Comparison of ENCODE assay signal across 14 cellular contexts in genomic region chr2:85873679-85874078, GRCh38. TPM values are rescaled to one million over a fixed set of nuclear protein-coding genes. Genes with fewer than 3 reads are reported as not detected.
DNase-seq lines count a peak whose midpoint lies in the region; ATAC-seq, FAIRE-seq and TF ChIP-seq lines count a peak whose summit lies in the region.
"Had no signal": no experiment of that assay in that cellular context is flagged by ENCODE, and none has a peak within 500 bp of the region (broad histone marks: within the 10 kb centered on the region; RNA-seq: fewer than 3 reads in every experiment).

No MANE protein-coding gene starts in this region.

- no peaks in the 10 kb centered on the region for H3K4me1 ChIP-seq in HepG2 (ENCODE audit: insufficient read depth, low read length)
- no peaks in the 10 kb centered on the region for H3K4me1 ChIP-seq in right lobe of liver
- no peaks in the 10 kb centered on the region for H3K4me1 ChIP-seq in H1 (replicated peaks in 1 of 4; ENCODE audit: control insufficient read depth in 3 of 4, insufficient read depth in 4 of 4, low read length in 3 of 4)

- H3K27me3 Mint-ChIP-seq in type B pancreatic cell: no peaks in the 10 kb centered on the region

- no peak overlapping the region for H4K91ac ChIP-seq in H1 (replicated peaks; ENCODE audit: insufficient read length, low read length)

- peak; percentile 25; the same call in 1 of the 2 replicates for TF ChIP-seq CTCF in HepG2 (CRISPR knock-in tag; IDR thresholded peaks at IDR 0.05)
- no peak for TF ChIP-seq CTCF in right lobe of liver (IDR thresholded peaks at IDR 0.05)
- peak; percentile 31 to 53 (median 40); a peak in 3 of 4 replicates for TF ChIP-seq CTCF in H1 (IDR thresholded peaks at IDR 0.05; ENCODE audit: control extremely low read depth in 1 of 3, insufficient read depth in 1 of 3, low read depth in 1 of 3, low read length in 3 of 3)
- peak; percentile 52 for TF ChIP-seq CTCF in type B pancreatic cell (conservative IDR thresholded peaks at IDR 0.05)

- H3K23me2 ChIP-seq in H1 (ENCODE audit: low read depth, low read length): no peaks in the 10 kb centered on the region

- no peak overlapping the region for H2BK120ac ChIP-seq in H1 (replicated peaks; ENCODE audit: low read depth, low read length)

- no peak for DNase-seq in HepG2 (ENCODE audit: low spot score)
- DNase-seq in right lobe of liver: no peak
- DNase-seq in NAMALWA (ENCODE audit: low spot score): peak; percentile 26
- no peak for DNase-seq in H1 (ENCODE audit: low read depth in 1 of 2, low spot score in 2 of 2)
- DNase-seq in type B pancreatic cell (ENCODE audit: extremely low spot score, unreplicated experiment): no peak
- DNase-seq in DMS79 treated with DMSO at 0.1 percent for 48 hours (lab: John Stamatoyannopoulos, UW): no peak
- no peak for DNase-seq in middle frontal gyrus (ENCODE audit: extremely low spot score, low spot score)
- no peak for DNase-seq in HUDEP-2 (lab: John Stamatoyannopoulos, UW; ENCODE audit: unreplicated experiment in 76 of 76)
- DNase-seq: COR-L47, Kasumi-1, NCI-H774 had no signal

- no peak overlapping the region for H2BK12ac ChIP-seq in H1 (ENCODE audit: low read depth, low read length)

- no peak for TF ChIP-seq RAD21 in HepG2 (CRISPR knock-in tag; IDR thresholded peaks at IDR 0.05)
- peak in 1 of 2 experiments; percentile 6; a peak in 1 of 4 replicates for TF ChIP-seq RAD21 in H1 (IDR thresholded peaks at IDR 0.05 in 1 of 2, conservative IDR thresholded peaks at IDR 0.05 in 1 of 2; ENCODE audit: low read depth in 2 of 2, low read length in 2 of 2)

- no peaks in the 10 kb centered on the region; the same call in 1 of the 2 replicates for H3K79me1 ChIP-seq in H1 (ENCODE audit: low read depth, low read length)

- H3K36me3 Mint-ChIP-seq in type B pancreatic cell: peaks cover 3% of the 10 kb centered on the region

- no peak overlapping the region for H3K18ac ChIP-seq in H1 (ENCODE audit: extremely low read depth, low read length)

- H3K4me2 ChIP-seq in HepG2 (ENCODE audit: low read depth, low read length): no peak overlapping the region
- H3K4me2 ChIP-seq in H1 (ENCODE audit: insufficient read depth in 1 of 2, low read depth in 2 of 2, low read length in 2 of 2): no peak overlapping the region

- no peak overlapping the region for H3K4me3 ChIP-seq in HepG2 (replicated peaks in 1 of 3; ENCODE audit: insufficient read depth in 1 of 3, low read depth in 2 of 3, low read length in 3 of 3)
- no peak overlapping the region for H3K4me3 ChIP-seq in right lobe of liver
- H3K4me3 ChIP-seq in H1 (ENCODE audit: extremely low read depth in 1 of 4, insufficient read depth in 2 of 4, low read depth in 3 of 4, low read length in 4 of 4): no peak overlapping the region

- H2AK5ac ChIP-seq in H1 (ENCODE audit: low read depth, low read length): no peak overlapping the region

- no peak overlapping the region for H2AFZ ChIP-seq in HepG2 (ENCODE audit: low read length)
- H2AFZ ChIP-seq in H1 (ENCODE audit: low read length): no peak overlapping the region

- ATAC-seq in HepG2: peak; percentile 87
- no peak for ATAC-seq in right lobe of liver

- no peak for TF ChIP-seq POLR2A in HepG2 (IDR thresholded peaks at IDR 0.05; ENCODE audit: insufficient read depth in 1 of 2, low read depth in 2 of 2, low read length in 2 of 2)
- TF ChIP-seq POLR2A in right lobe of liver (IDR thresholded peaks at IDR 0.05): no peak
- no peak for TF ChIP-seq POLR2A in H1 (IDR thresholded peaks at IDR 0.05; ENCODE audit: control extremely low read depth in 1 of 2, low read depth in 2 of 2, low read length in 2 of 2)

- no peak overlapping the region for H4K8ac ChIP-seq in H1 (ENCODE audit: extremely low read depth, insufficient read depth, low read length)

- FAIRE-seq in HepG2 (lab: Jason Lieb, UNC) (no peak), H1 (lab: Jason Lieb, UNC) (no peak)
- FAIRE-seq: frontal cortex, urothelium cell line had no signal

- H4K5ac ChIP-seq in H1 (ENCODE audit: insufficient read length, low read depth, low read length): no peak overlapping the region

- no peak overlapping the region for H3K4ac ChIP-seq in H1 (replicated peaks; ENCODE audit: insufficient read length, low read depth, low read length)

- H3K79me2 ChIP-seq in HepG2 (ENCODE audit: insufficient read depth, low read length) (no peaks in the 10 kb centered on the region), H1 (ENCODE audit: control insufficient read depth in 1 of 2, insufficient read depth in 2 of 2, low read length in 2 of 2) (no peaks in the 10 kb centered on the region)

- H3K4me3 Mint-ChIP-seq in type B pancreatic cell: no peak overlapping the region
- H3K4me3 Mint-ChIP-seq: T-helper 1 cell treated with Interleukin-12 subunit alpha and Interleukin-12 subunit beta and Interleukin-4 antibody, amounts not matched to agents 30 μg/mL and 1 μg/mL, for 36 hours had no signal

- WGBS in HepG2 (ENCODE audit: low lambda C conversion rate): 39% methylated on average over 4 of the region's 4 CpGs
- WGBS in right lobe of liver (ENCODE audit: insufficient coverage, low coverage, low lambda C conversion rate, missing lambda C conversion rate): 82% methylated on average over 4 of the region's 4 CpGs
- WGBS in H1 (ENCODE audit: extremely low coverage in 1 of 2, insufficient coverage in 1 of 2, insufficient read length in 1 of 2, insufficient replicate concordance in 2 of 2, low coverage in 1 of 2, low lambda C conversion rate in 2 of 2, missing lambda C conversion rate in 1 of 2), 2 experiments: 89% methylated on average over 4 of the region's 4 CpGs; no CpG with 5 or more reads in 1 of the 2 experiments

- in situ Hi-C loops in HepG2 (cut with HindIII; ENCODE audit: extremely low pct_ligation_motif_present, low pct_unique_long_range_greater_than_20kb): no loop called here

- CTCF ChIA-PET in HepG2 (lab: Yijun Ruan, JAX; ENCODE audit: low intra/inter-chr PET ratio, low total read pairs): interaction anchor here (1.4 kb wide), 1 partner anchor 145 kb away, joined by 7 read pairs; no protein-coding TSS in a partner anchor
- CTCF ChIA-PET in H1 (lab: Charles Lee; ENCODE audit: partially characterized antibody): interaction anchor here (0.7 to 3.4 kb wide), 9 partner anchors 9 to 60 kb away, joined by 3 to 17 read pairs (median 4); no protein-coding TSS in a partner anchor

- H3K27me3 ChIP-seq in HepG2 (ENCODE audit: control insufficient read depth in 1 of 2, insufficient read depth in 2 of 2, low read length in 2 of 2) (peaks cover 0 to 11% of the 10 kb centered on the region in 2 experiments; a peak in 4 of 5 replicates), right lobe of liver (no peaks in the 10 kb centered on the region), H1 (replicated peaks in 1 of 4; ENCODE audit: control insufficient read depth in 3 of 4, extremely low read depth in 1 of 4, insufficient read depth in 3 of 4, low read length in 3 of 4) (no peaks in the 10 kb centered on the region)

- TF ChIP-seq EP300 in HepG2 (IDR thresholded peaks at IDR 0.05; ENCODE audit: low read depth in 2 of 2, low read length in 2 of 2) (no peak), HepG2 (CRISPR knock-in tag; IDR thresholded peaks at IDR 0.05; ENCODE audit: borderline replicate concordance) (no peak), H1 (IDR thresholded peaks at IDR 0.05; ENCODE audit: borderline replicate concordance in 1 of 2, low read depth in 2 of 2, low read length in 2 of 2) (no peak)

- H3K27ac Mint-ChIP-seq in type B pancreatic cell: no peak overlapping the region
- H3K27ac Mint-ChIP-seq: T-helper 1 cell treated with Interleukin-12 subunit alpha and Interleukin-12 subunit beta and Interleukin-4 antibody, amounts not matched to agents 30 μg/mL and 1 μg/mL, for 36 hours had no signal

- no peak overlapping the region; the same call in 1 of the 2 replicates for H2BK5ac ChIP-seq in H1 (ENCODE audit: low read depth, low read length)

- no peaks in the 10 kb centered on the region for H3K9me3 ChIP-seq in HepG2 (ENCODE audit: low read length)
- H3K9me3 ChIP-seq in right lobe of liver: no peaks in the 10 kb centered on the region
- no peaks in the 10 kb centered on the region for H3K9me3 ChIP-seq in H1 (ENCODE audit: insufficient read depth in 2 of 2, low read depth in 1 of 2, low read length in 1 of 2)

- H3K23ac ChIP-seq in H1 (ENCODE audit: insufficient read length): no peak overlapping the region

- no peaks in the 10 kb centered on the region for H3K9me3 Mint-ChIP-seq in type B pancreatic cell
- H3K9me3 Mint-ChIP-seq: T-helper 1 cell treated with Interleukin-12 subunit alpha and Interleukin-12 subunit beta and Interleukin-4 antibody, amounts not matched to agents 30 μg/mL and 1 μg/mL, for 36 hours had no signal

- no peak overlapping the region for H3K27ac ChIP-seq in HepG2 (ENCODE audit: extremely low read length, insufficient read depth, low read length)
- H3K27ac ChIP-seq in right lobe of liver: no peak overlapping the region
- no peak overlapping the region for H3K27ac ChIP-seq in H1 (ENCODE audit: low read depth, low read length)

- H4K20me1 ChIP-seq in HepG2 (ENCODE audit: insufficient read depth, low read length) (no peaks in the 10 kb centered on the region), H1 (replicated peaks in 1 of 2; ENCODE audit: control insufficient read depth in 1 of 2, insufficient read depth in 2 of 2, low read length in 2 of 2) (peaks cover 0 to 1% of the 10 kb centered on the region in 2 experiments)

- POLR2A ChIA-PET in HepG2 (lab: Yijun Ruan, JAX) (no interaction called here), H1 (lab: Charles Lee; ENCODE audit: partially characterized antibody) (no interaction called here)

- H3K4me1 Mint-ChIP-seq in type B pancreatic cell (ENCODE audit: unreplicated experiment): peaks cover 6% of the 10 kb centered on the region

- H3K56ac ChIP-seq in H1 (replicated peaks; ENCODE audit: insufficient read length, low read depth, low read length): no peak overlapping the region

- no peak overlapping the region for H2BK15ac ChIP-seq in H1 (ENCODE audit: low read length)

- no peak overlapping the region for H2BK20ac ChIP-seq in H1 (ENCODE audit: low read length)

- H3K36me3 ChIP-seq in HepG2 (replicated peaks in 1 of 2; ENCODE audit: control insufficient read depth in 1 of 2, insufficient read depth in 2 of 2, low read length in 2 of 2) (no peaks in the 10 kb centered on the region), right lobe of liver (no peaks in the 10 kb centered on the region), H1 (ENCODE audit: control insufficient read depth in 2 of 4, insufficient read depth in 4 of 4, low read length in 3 of 4) (no peaks in the 10 kb centered on the region)

- H3K9ac ChIP-seq in HepG2 (ENCODE audit: insufficient read depth, low read depth, low read length) (no peak overlapping the region), H1 (replicated peaks in 1 of 4; ENCODE audit: extremely low read depth in 1 of 4, low read depth in 3 of 4, low read length in 3 of 4) (peak overlapping the region in 1 of 4 experiments; percentile 38; a peak in 2 of 7 replicates)

- H3K14ac ChIP-seq in H1 (ENCODE audit: insufficient read length): no peak overlapping the region

- intact Hi-C loops in HepG2 (cut with micrococcal nuclease; ENCODE audit: unreplicated experiment): no loop called here
- intact Hi-C loops in right lobe of liver (cut with DNase I): no loop called here

- no TSS peak for BruUV-seq in HepG2 (replicated peaks; lab: Mats Ljungman, UMichigan)

RNA-seq across cellular contexts. Expression of gene ST3GAL5, which starts 15.1 kb away (rescaled TPM):
- total RNA-seq in HepG2 (2016; rRNA removed; fragmentation: Illumina TruSeq; extraction: Trizol): 1.3 TPM in 2 replicates
- total RNA-seq in HepG2 (2016; cell fraction: cytosol; rRNA removed; fragmentation: Illumina TruSeq; extraction: Trizol; ENCODE audit: low read depth): 1.4 and 2.7 TPM in 2 replicates
- 1.3 and 1.4 TPM in 2 replicates for total RNA-seq in HepG2 (2016; cell fraction: insoluble cytoplasmic fraction; rRNA removed; fragmentation: Illumina TruSeq; extraction: Trizol)
- 3.0 and 3.4 TPM in 2 replicates for total RNA-seq in HepG2 (2016; cell fraction: membrane; rRNA removed; fragmentation: Illumina TruSeq; extraction: Trizol)
- 1.9 and 2.0 TPM in 2 replicates for total RNA-seq in HepG2 (2016; cell fraction: nucleus; rRNA removed; fragmentation: Illumina TruSeq; extraction: Trizol)
- 2.0 and 2.1 TPM in 2 replicates for polyA plus RNA-seq in HepG2 (2011; rRNA removed)
- 0.91 and 1.9 TPM in 2 replicates for polyA plus RNA-seq in HepG2 (2011; cell fraction: cytosol; rRNA removed)
- polyA plus RNA-seq in HepG2 (2011; cell fraction: nucleus; rRNA removed): 1.2 and 1.9 TPM in 2 replicates
- 1.2 and 1.4 TPM in 2 replicates for polyA plus RNA-seq in HepG2 (2012)
- 2.0 and 2.2 TPM in 2 replicates for polyA plus RNA-seq in HepG2 (2016; cell fraction: cytosol; fragmentation: Illumina TruSeq; extraction: Trizol; ENCODE audit: low read depth)
- polyA plus RNA-seq in HepG2 (2016; cell fraction: insoluble cytoplasmic fraction; fragmentation: Illumina TruSeq; extraction: Trizol; ENCODE audit: low read depth): 1.2 and 1.5 TPM in 2 replicates
- polyA plus RNA-seq in HepG2 (2016; cell fraction: membrane; fragmentation: Illumina TruSeq; extraction: Trizol; ENCODE audit: low read depth): 1.9 and 2.8 TPM in 2 replicates
- polyA plus RNA-seq in HepG2 (2016; cell fraction: nucleus; fragmentation: Illumina TruSeq; extraction: Trizol; ENCODE audit: insufficient read depth, low read depth): 2.6 and 2.7 TPM in 2 replicates
- 1.2 and 2.0 TPM in 2 replicates for polyA minus RNA-seq in HepG2 (2011; rRNA and poly(A)+ RNA removed; ENCODE audit: low replicate concordance)
- 0.97 and 1.6 TPM in 2 replicates for polyA minus RNA-seq in HepG2 (2011; cell fraction: cytosol; rRNA and poly(A)+ RNA removed)
- 5.7 and 6.5 TPM in 2 replicates for polyA minus RNA-seq in HepG2 (2011; cell fraction: nucleus; rRNA and poly(A)+ RNA removed)
- 10 to 100 TPM in 4 of 6 experiments, 1 to 10 TPM in 2; 8.6 to 22.2 (median 10.9) TPM for total RNA-seq in right lobe of liver
- total RNA-seq in H1 (2021; fragmentation: NEBNext Ultra II Directional; extraction: Animal tissue kit (Norgen Biotek cat#: 25700)): 3.0 and 4.5 TPM in 2 replicates
- 1.6 and 1.9 TPM in 2 replicates for polyA plus RNA-seq in H1 (2011; rRNA removed)
- polyA plus RNA-seq in H1 (2011; cell fraction: cytosol; rRNA removed): 2.4 TPM
- 1.8 TPM for polyA plus RNA-seq in H1 (2011; cell fraction: nucleus; rRNA removed)
- 2.3 to 3.2 TPM (median 2.6 TPM) in 4 replicates for polyA plus RNA-seq in H1 (2012, experiment 1 of 2)
- polyA plus RNA-seq in H1 (2012, experiment 2 of 2): 1.3 TPM
- polyA plus RNA-seq in H1 (2013, experiment 1 of 2): 3.6 TPM
- polyA plus RNA-seq in H1 (2013, experiment 2 of 2): 3.3 TPM
- 4.4 and 6.3 TPM in 2 replicates for polyA minus RNA-seq in H1 (2011; rRNA and poly(A)+ RNA removed)
- polyA minus RNA-seq in H1 (2011; cell fraction: cytosol; rRNA and poly(A)+ RNA removed): 2.9 TPM
- 8.2 TPM for polyA minus RNA-seq in H1 (2011; cell fraction: nucleus; rRNA and poly(A)+ RNA removed)
- 12.9 and 16.7 TPM in 2 replicates for total RNA-seq in type B pancreatic cell (ENCODE audit: low replicate concordance)

Comparison
In these comparisons a context has a peak if more than half of its experiments do, and no peak if none do; other contexts are left out.
1. CTCF ChIP-seq: peak in HepG2 (single experiment), H1 (3 of 3) and type B pancreatic cell (single experiment); none in right lobe of liver (0 of 4).
2. Of the 41 proteins assayed by ChIP-seq in both HepG2 and H1: peak only in HepG2: none; only in H1: none; in both: CTCF and MAFK; in neither: 38; mixed calls (peak in some experiments, not most) for 1.